ENCODE assay signal across 1 cellular context in genomic region chr5:93359296-93359957, GRCh38.
TF ChIP-seq lines count a peak whose summit lies in the region.

No MANE protein-coding gene starts in this region.

TF ChIP-seq in liver, 16 proteins besides CTCF, POLR2A, EP300 and RAD21 (continued from another document):
- TF ChIP-seq REST (IDR thresholded peaks at IDR 0.05) (peak; percentile 4), HNF4A (conservative IDR thresholded peaks at IDR 0.05) (no peak), FOXA1 (IDR thresholded peaks at IDR 0.05) (no peak), MAX (IDR thresholded peaks at IDR 0.05) (peak; percentile 18), RXRA (IDR thresholded peaks at IDR 0.05) (peak; percentile 23 to 38)
